In the genomic region with DNA sequence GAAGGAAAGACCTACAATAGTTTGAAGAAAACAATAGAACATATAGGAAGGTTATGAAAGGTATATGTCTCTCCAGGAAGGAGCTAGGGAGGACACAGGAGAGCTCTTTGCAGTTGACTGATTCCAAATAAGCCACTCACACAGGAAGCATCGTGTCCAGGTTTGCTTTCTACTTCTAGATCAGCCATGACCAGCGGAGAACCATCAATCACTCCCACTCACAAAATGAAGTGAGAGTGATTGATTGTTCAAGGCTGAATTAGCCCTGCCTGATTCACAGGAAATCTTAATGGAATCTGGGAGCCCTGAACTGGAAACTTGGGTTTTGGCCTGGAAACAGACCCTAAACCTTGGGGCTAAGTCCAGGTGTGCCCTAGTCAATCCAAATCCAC, we compare ENCODE assay signal across 23 cellular contexts.
DNase-seq lines count a peak whose midpoint lies in the region; ATAC-seq and TF ChIP-seq lines count a peak whose summit lies in the region.
"Had no signal": no experiment of that assay in that cellular context is flagged by ENCODE, and none has a peak within 500 bp of the region (broad histone marks: within the 10 kb centered on the region; RNA-seq: fewer than 3 reads in every experiment).

No MANE protein-coding gene starts in this region.

- no peaks in the 10 kb centered on the region for H3K9me2 ChIP-seq in SK-N-SH

- CTCF ChIA-PET in SK-N-SH (lab: Yijun Ruan, JAX): interaction anchor here (1.0 kb wide), 1 partner anchor 190 kb away, joined by 3 read pairs; no protein-coding TSS in a partner anchor

- 88% methylated on average over 2 of the region's 2 CpGs for WGBS in SK-N-SH (ENCODE audit: low lambda C conversion rate)
- WGBS in smooth muscle cell (ENCODE audit: low lambda C conversion rate): 74% methylated on average over 2 of the region's 2 CpGs

- H2AFZ ChIP-seq in SK-N-SH (ENCODE audit: low read depth) (peak overlapping the region; percentile 58; the same call in 1 of the 2 replicates), fibroblast of lung (ENCODE audit: low read length) (peak overlapping the region; percentile 20), smooth muscle cell (ENCODE audit: low read depth) (peak overlapping the region; percentile 82)

- ATAC-seq in SK-N-SH treated with all-trans-retinoic acid at 6 μM for 48 hours (no peak), HG02938 (IDR thresholded peaks at IDR 0.05; ENCODE audit: unreplicated experiment) (no peak), HG03521 (IDR thresholded peaks at IDR 0.05; ENCODE audit: unreplicated experiment) (no peak), GM19463 (IDR thresholded peaks at IDR 0.05; ENCODE audit: unreplicated experiment) (no peak)
- ATAC-seq: A549; effector memory CD8-positive, alpha-beta T cell; left colon had no signal

- H3K9me3 ChIP-seq in SK-N-SH (no peaks in the 10 kb centered on the region), fibroblast of lung (ENCODE audit: control insufficient read depth, insufficient read depth, low read depth, low read length) (no peaks in the 10 kb centered on the region), smooth muscle cell (replicated peaks; ENCODE audit: low read depth) (no peaks in the 10 kb centered on the region)
- H3K9me3 ChIP-seq: A549; BLaER1 treated with 17β-estradiol and CSF1 and Interleukin-3, amounts not matched to agents 10 nM and 100 nM; upper lobe of right lung had no signal

- TF ChIP-seq CTCF in SK-N-SH (IDR thresholded peaks at IDR 0.05) (no peak), fibroblast of lung (conservative IDR thresholded peaks at IDR 0.05 in 1 of 2, IDR thresholded peaks at IDR 0.05 in 1 of 2; ENCODE audit: low read depth in 1 of 2, low read length in 2 of 2) (no peak), smooth muscle cell (IDR thresholded peaks at IDR 0.05; ENCODE audit: borderline replicate concordance, insufficient read depth, poor library complexity, severe bottlenecking) (no peak)

- no peak overlapping the region for H3K4me3 ChIP-seq in SK-N-SH (ENCODE audit: low read depth in 2 of 2, low read length in 1 of 2)
- H3K4me3 ChIP-seq in fibroblast of lung (replicated peaks in 1 of 4; ENCODE audit: control extremely low read depth in 1 of 4, insufficient read depth in 1 of 4, low read depth in 3 of 4, low read length in 4 of 4): no peak overlapping the region
- H3K4me3 ChIP-seq in smooth muscle cell: no peak overlapping the region
- H3K4me3 ChIP-seq: A549, upper lobe of right lung had no signal

- no peak for TF ChIP-seq RAD21 in SK-N-SH (IDR thresholded peaks at IDR 0.05; ENCODE audit: low read length)

- no peak overlapping the region for H3K9ac ChIP-seq in SK-N-SH
- no peak overlapping the region for H3K9ac ChIP-seq in fibroblast of lung (ENCODE audit: insufficient read depth, low read length)
- no peak overlapping the region for H3K9ac ChIP-seq in smooth muscle cell (ENCODE audit: low read depth)
- H3K9ac ChIP-seq: BLaER1 treated with 17β-estradiol and CSF1 and Interleukin-3, amounts not matched to agents 10 nM and 100 nM had no signal

- POLR2A ChIA-PET in SK-N-SH (lab: Yijun Ruan, JAX): no interaction called here

- H3K27me3 ChIP-seq in SK-N-SH (ENCODE audit: insufficient read depth) (no peaks in the 10 kb centered on the region), fibroblast of lung (ENCODE audit: control insufficient read depth, insufficient read depth, low read length) (no peaks in the 10 kb centered on the region), smooth muscle cell (ENCODE audit: low read depth) (no peaks in the 10 kb centered on the region)
- H3K27me3 ChIP-seq: BLaER1 treated with 17β-estradiol and CSF1 and Interleukin-3, amounts not matched to agents 10 nM and 100 nM; upper lobe of right lung had no signal

- H3F3A ChIP-seq in SK-N-SH (replicated peaks; ENCODE audit: insufficient read depth) (no peaks in the 10 kb centered on the region), smooth muscle cell (ENCODE audit: low read depth) (peaks cover 4% of the 10 kb centered on the region)

- H3K36me3 ChIP-seq in SK-N-SH (replicated peaks in 1 of 2; ENCODE audit: control insufficient read depth in 1 of 2, insufficient read depth in 2 of 2, low read length in 1 of 2) (no peaks in the 10 kb centered on the region), fibroblast of lung (ENCODE audit: control insufficient read depth, insufficient read depth, low read length) (no peaks in the 10 kb centered on the region), smooth muscle cell (ENCODE audit: low read depth) (no peaks in the 10 kb centered on the region)
- H3K36me3 ChIP-seq: BLaER1 treated with 17β-estradiol and CSF1 and Interleukin-3, amounts not matched to agents 10 nM and 100 nM; upper lobe of right lung had no signal

- DNase-seq in SK-N-SH: no peak
- peak; percentile 16 for DNase-seq in NCI-H510A treated with DMSO at 0.1 percent for 48 hours (lab: John Stamatoyannopoulos, UW)
- peak in 1 of 2 donors; percentile 54 for DNase-seq in fibroblast of lung (ENCODE audit: low read depth in 2 of 2)
- DNase-seq in smooth muscle cell (lab: John Stamatoyannopoulos, UW; ENCODE audit: unreplicated experiment): no peak
- DNase-seq: activated B cell treated with CpG ODN at 0.5 μM for 24 hours; activated CD4-positive, alpha-beta memory T cell treated with anti-CD3 and anti-CD28 coated beads, Interleukin-2, amount 10 ng/mL, durations not matched to agents 7 days and 5 days; activated naive CD4-positive, alpha-beta T cell treated with anti-CD3 and anti-CD28 coated beads, Interleukin-2, amount 50 U/mL, for 16 hours; activated T-cell treated with anti-CD3 and anti-CD28 coated beads, Interleukin-2, amount 50 U/mL, for 1 hour; aorta; Calu3; effector memory CD8-positive, alpha-beta T cell; KBM-7; left colon; midbrain; NCI-H1930; stimulated activated CD4-positive, alpha-beta T cell treated with anti-CD3 and anti-CD28 coated beads, Interleukin-12 subunit alpha, Interleukin-12 subunit beta, amount 100 ng/mL, for 4 hours; upper lobe of right lung had no signal

- H4K20me1 ChIP-seq in SK-N-SH (ENCODE audit: insufficient read depth) (no peaks in the 10 kb centered on the region), fibroblast of lung (ENCODE audit: control insufficient read depth, extremely low read depth, insufficient read depth, low read length) (no peaks in the 10 kb centered on the region), smooth muscle cell (ENCODE audit: low read depth) (no peaks in the 10 kb centered on the region)
- H4K20me1 ChIP-seq: BLaER1 treated with 17β-estradiol and CSF1 and Interleukin-3, amounts not matched to agents 10 nM and 100 nM had no signal

- H3K27ac ChIP-seq in SK-N-SH (ENCODE audit: low read depth in 2 of 2, low read length in 1 of 2): no peak overlapping the region
- no peak overlapping the region for H3K27ac ChIP-seq in fibroblast of lung (ENCODE audit: insufficient read depth, low read length)
- peak overlapping the region; percentile 82 for H3K27ac ChIP-seq in smooth muscle cell (ENCODE audit: low read depth)
- H3K27ac ChIP-seq: A549, upper lobe of right lung had no signal

- no peaks in the 10 kb centered on the region for H3K79me2 ChIP-seq in SK-N-SH (ENCODE audit: insufficient read depth)
- no peaks in the 10 kb centered on the region for H3K79me2 ChIP-seq in fibroblast of lung (ENCODE audit: control insufficient read depth, insufficient read depth, low read length)
- no peaks in the 10 kb centered on the region for H3K79me2 ChIP-seq in smooth muscle cell (ENCODE audit: low read depth)

- TF ChIP-seq EP300 in SK-N-SH (IDR thresholded peaks at IDR 0.05; ENCODE audit: borderline replicate concordance in 1 of 2, low read depth in 1 of 2, low read length in 1 of 2): no peak

- H3K4me2 ChIP-seq in SK-N-SH (no peak overlapping the region), fibroblast of lung (ENCODE audit: extremely low read depth, insufficient read depth, low read length) (no peak overlapping the region), smooth muscle cell (peak overlapping the region; percentile 72)
- H3K4me2 ChIP-seq: A549 had no signal

- H3K4me1 ChIP-seq in SK-N-SH (ENCODE audit: control insufficient read depth in 1 of 2, insufficient read depth in 2 of 2, low read depth in 1 of 2, low read length in 1 of 2) (peaks cover 0 to 10% of the 10 kb centered on the region in 2 experiments; a peak in 1 of 4 replicates), fibroblast of lung (ENCODE audit: control insufficient read depth, extremely low read depth, insufficient read depth, low read length) (no peaks in the 10 kb centered on the region), smooth muscle cell (ENCODE audit: low read depth) (peaks cover 11% of the 10 kb centered on the region)
- H3K4me1 ChIP-seq: A549, upper lobe of right lung had no signal

TF ChIP-seq in SK-N-SH, 30 proteins besides CTCF, POLR2A, EP300 and RAD21 (continues in another document):
- TF ChIP-seq, protein P1, sequence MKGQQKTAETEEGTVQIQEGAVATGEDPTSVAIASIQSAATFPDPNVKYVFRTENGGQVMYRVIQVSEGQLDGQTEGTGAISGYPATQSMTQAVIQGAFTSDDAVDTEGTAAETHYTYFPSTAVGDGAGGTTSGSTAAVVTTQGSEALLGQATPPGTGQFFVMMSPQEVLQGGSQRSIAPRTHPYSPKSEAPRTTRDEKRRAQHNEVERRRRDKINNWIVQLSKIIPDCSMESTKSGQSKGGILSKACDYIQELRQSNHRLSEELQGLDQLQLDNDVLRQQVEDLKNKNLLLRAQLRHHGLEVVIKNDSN (IDR thresholded peaks at IDR 0.05; ENCODE audit: borderline replicate concordance, low read depth): no peak
- TF ChIP-seq ELF1 (IDR thresholded peaks at IDR 0.05) (no peak), TCF12 (IDR thresholded peaks at IDR 0.05) (no peak), MEF2A (IDR thresholded peaks at IDR 0.05; ENCODE audit: borderline replicate concordance, low read depth) (no peak), POLR2AphosphoS5 (IDR thresholded peaks at IDR 0.05; ENCODE audit: low read depth, low read length) (no peak), FOXM1 (IDR thresholded peaks at IDR 0.05; ENCODE audit: low read depth) (no peak)

TF ChIP-seq in SK-N-SH treated with all-trans-retinoic acid at 6 μM for 48 hours, 23 proteins besides CTCF, POLR2A, EP300 and RAD21 (continues in another document):
- TF ChIP-seq ZFP30 (CRISPR knock-in tag; IDR thresholded peaks at IDR 0.05) (no peak), CSDC2 (CRISPR knock-in tag; IDR thresholded peaks at IDR 0.05) (no peak), ISL1 (CRISPR knock-in tag; IDR thresholded peaks at IDR 0.05) (no peak)
- TF ChIP-seq, protein P2, sequence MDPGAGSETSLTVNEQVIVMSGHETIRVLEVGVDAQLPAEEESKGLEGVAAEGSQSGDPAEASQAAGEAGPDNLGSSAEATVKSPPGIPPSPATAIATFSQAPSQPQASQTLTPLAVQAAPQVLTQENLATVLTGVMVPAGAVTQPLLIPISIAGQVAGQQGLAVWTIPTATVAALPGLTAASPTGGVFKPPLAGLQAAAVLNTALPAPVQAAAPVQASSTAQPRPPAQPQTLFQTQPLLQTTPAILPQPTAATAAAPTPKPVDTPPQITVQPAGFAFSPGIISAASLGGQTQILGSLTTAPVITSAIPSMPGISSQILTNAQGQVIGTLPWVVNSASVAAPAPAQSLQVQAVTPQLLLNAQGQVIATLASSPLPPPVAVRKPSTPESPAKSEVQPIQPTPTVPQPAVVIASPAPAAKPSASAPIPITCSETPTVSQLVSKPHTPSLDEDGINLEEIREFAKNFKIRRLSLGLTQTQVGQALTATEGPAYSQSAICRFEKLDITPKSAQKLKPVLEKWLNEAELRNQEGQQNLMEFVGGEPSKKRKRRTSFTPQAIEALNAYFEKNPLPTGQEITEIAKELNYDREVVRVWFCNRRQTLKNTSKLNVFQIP (CRISPR knock-in tag; IDR thresholded peaks at IDR 0.05; ENCODE audit: borderline replicate concordance, low read depth): no peak

Comparison
In these comparisons a context has a peak if more than half of its experiments do, and no peak if none do; other contexts are left out.
1. H2AFZ ChIP-seq: peak in every context shown above with its lines; median percentile 82 in smooth muscle cell; 58 in SK-N-SH; 20 in fibroblast of lung.